In the genomic region with DNA sequence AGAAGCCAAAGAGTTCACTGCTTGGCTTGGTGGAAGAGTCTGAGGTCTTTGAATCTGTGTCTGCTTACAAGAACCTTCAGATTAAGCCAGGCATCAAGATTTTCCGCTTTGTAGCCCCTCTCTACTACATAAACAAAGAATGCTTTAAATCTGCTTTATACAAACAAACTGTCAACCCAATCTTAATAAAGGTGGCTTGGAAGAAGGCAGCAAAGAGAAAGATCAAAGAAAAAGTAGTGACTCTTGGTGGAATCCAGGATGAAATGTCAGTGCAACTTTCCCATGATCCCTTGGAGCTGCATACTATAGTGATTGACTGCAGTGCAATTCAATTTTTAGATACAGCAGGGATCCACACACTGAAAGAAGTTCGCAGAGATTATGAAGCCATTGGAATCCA, we compare ENCODE assay signal across 35 cellular contexts. TPM values are rescaled to one million over a fixed set of nuclear protein-coding genes. Genes with fewer than 3 reads are reported as not detected.
"Had no signal": no experiment of that assay in that cellular context is flagged by ENCODE, and none has a peak within 500 bp of the region (broad histone marks: within the 10 kb centered on the region; RNA-seq: fewer than 3 reads in every experiment).

No MANE protein-coding gene starts in this region.

- H3K4me1 Mint-ChIP-seq: activated B cell treated with CpG ODN at 0.5 μM for 24 hours; activated CD4-positive, alpha-beta memory T cell treated with anti-CD3 and anti-CD28 coated beads, Interleukin-2, amount 10 ng/mL, durations not matched to agents 7 days and 5 days; activated CD4-positive, alpha-beta T cell treated with anti-CD3 and anti-CD28 coated beads, Interleukin-2, amount 10 ng/mL, durations not matched to agents 7 days and 5 days; activated CD8-positive, alpha-beta memory T cell treated with anti-CD3 and anti-CD28 coated beads, Interleukin-2, amount 10 ng/mL, durations not matched to agents 7 days and 5 days; activated naive CD4-positive, alpha-beta T cell treated with anti-CD3 and anti-CD28 coated beads, Interleukin-2, amount 10 ng/mL, durations not matched to agents 7 days and 5 days; activated naive CD4-positive, alpha-beta T cell treated with anti-CD3 and anti-CD28 coated beads, Interleukin-2, amount 50 U/mL, for 24 hours; activated naive CD8-positive, alpha-beta T cell treated with anti-CD3 and anti-CD28 coated beads, Interleukin-2, amount 10 ng/mL, durations not matched to agents 7 days and 5 days; activated naive CD8-positive, alpha-beta T cell treated with anti-CD3 and anti-CD28 coated beads, Interleukin-2, amount 50 U/mL, for 24 hours; brain had no signal

- H3K27ac Mint-ChIP-seq: activated B cell treated with CpG ODN at 0.5 μM for 24 hours; activated CD4-positive, alpha-beta memory T cell treated with anti-CD3 and anti-CD28 coated beads, Interleukin-2, amount 10 ng/mL, durations not matched to agents 7 days and 5 days; activated CD4-positive, alpha-beta T cell treated with anti-CD3 and anti-CD28 coated beads, Interleukin-2, amount 10 ng/mL, durations not matched to agents 7 days and 5 days; activated CD8-positive, alpha-beta memory T cell treated with anti-CD3 and anti-CD28 coated beads, Interleukin-2, amount 10 ng/mL, durations not matched to agents 7 days and 5 days; activated CD8-positive, alpha-beta T cell treated with anti-CD3 and anti-CD28 coated beads, Interleukin-2, amount 10 ng/mL, durations not matched to agents 7 days and 5 days; activated naive CD4-positive, alpha-beta T cell treated with anti-CD3 and anti-CD28 coated beads, Interleukin-2, amount 10 ng/mL, durations not matched to agents 7 days and 5 days; activated naive CD4-positive, alpha-beta T cell treated with anti-CD3 and anti-CD28 coated beads, Interleukin-2, amount 50 U/mL, for 24 hours; activated naive CD8-positive, alpha-beta T cell; activated naive CD8-positive, alpha-beta T cell treated with anti-CD3 and anti-CD28 coated beads, Interleukin-2, amount 10 ng/mL, durations not matched to agents 7 days and 5 days; activated naive CD8-positive, alpha-beta T cell treated with anti-CD3 and anti-CD28 coated beads, Interleukin-2, amount 50 U/mL, for 24 hours; activated T-cell treated with anti-CD3 and anti-CD28 coated beads, Interleukin-2, amount 50 U/mL, for 24 hours; activated T-helper 2 cell treated with anti-CD3 and anti-CD28 coated beads, Interferon-gamma antibody, Interleukin-2, Interleukin-4, amounts not matched to agents 10 μg/mL and 5 μg/mL and 100 μg/mL, durations not matched to agents 14 hours and 24 hours and 36 hours; T-helper 1 cell treated with Interleukin-12 subunit alpha and Interleukin-12 subunit beta and Interleukin-4 antibody, amounts not matched to agents 30 μg/mL and 1 μg/mL, for 36 hours; T-helper 2 cell treated with Interferon-gamma antibody and Interleukin-4, amounts not matched to agents 5 μg/mL and 100 μg/mL, for 36 hours had no signal

- H3K9me3 ChIP-seq: ascending aorta had no signal

- H3K9me3 Mint-ChIP-seq: activated B cell treated with CpG ODN at 0.5 μM for 24 hours; activated CD4-positive, alpha-beta memory T cell treated with anti-CD3 and anti-CD28 coated beads, Interleukin-2, amount 10 ng/mL, durations not matched to agents 7 days and 5 days; activated CD4-positive, alpha-beta T cell treated with anti-CD3 and anti-CD28 coated beads, Interleukin-2, amount 10 ng/mL, durations not matched to agents 7 days and 5 days; activated naive CD4-positive, alpha-beta T cell treated with anti-CD3 and anti-CD28 coated beads, Interleukin-2, amount 10 ng/mL, durations not matched to agents 7 days and 5 days; activated naive CD4-positive, alpha-beta T cell treated with anti-CD3 and anti-CD28 coated beads, Interleukin-2, amount 50 U/mL, for 24 hours; activated naive CD8-positive, alpha-beta T cell treated with anti-CD3 and anti-CD28 coated beads, Interleukin-2, amount 10 ng/mL, durations not matched to agents 7 days and 5 days; activated naive CD8-positive, alpha-beta T cell treated with anti-CD3 and anti-CD28 coated beads, Interleukin-2, amount 50 U/mL, for 24 hours; activated T-cell treated with anti-CD3 and anti-CD28 coated beads, Interleukin-2, amount 50 U/mL, for 24 hours; activated T-helper 2 cell treated with anti-CD3 and anti-CD28 coated beads, Interferon-gamma antibody, Interleukin-2, Interleukin-4, amounts not matched to agents 10 μg/mL and 5 μg/mL and 100 μg/mL, durations not matched to agents 14 hours and 24 hours and 36 hours; brain; T-helper 1 cell treated with Interleukin-12 subunit alpha and Interleukin-12 subunit beta and Interleukin-4 antibody, amounts not matched to agents 30 μg/mL and 1 μg/mL, for 36 hours; T-helper 2 cell treated with Interferon-gamma antibody and Interleukin-4, amounts not matched to agents 5 μg/mL and 100 μg/mL, for 36 hours had no signal

- H3K4me3 Mint-ChIP-seq: activated B cell treated with CpG ODN at 0.5 μM for 24 hours; activated CD4-positive, alpha-beta memory T cell treated with anti-CD3 and anti-CD28 coated beads, Interleukin-2, amount 10 ng/mL, durations not matched to agents 7 days and 5 days; activated CD4-positive, alpha-beta T cell treated with anti-CD3 and anti-CD28 coated beads, Interleukin-2, amount 10 ng/mL, durations not matched to agents 7 days and 5 days; activated CD8-positive, alpha-beta memory T cell treated with anti-CD3 and anti-CD28 coated beads, Interleukin-2, amount 10 ng/mL, durations not matched to agents 7 days and 5 days; activated CD8-positive, alpha-beta T cell treated with anti-CD3 and anti-CD28 coated beads, Interleukin-2, amount 10 ng/mL, durations not matched to agents 7 days and 5 days; activated naive CD4-positive, alpha-beta T cell treated with anti-CD3 and anti-CD28 coated beads, Interleukin-2, amount 10 ng/mL, durations not matched to agents 7 days and 5 days; activated naive CD4-positive, alpha-beta T cell treated with anti-CD3 and anti-CD28 coated beads, Interleukin-2, amount 50 U/mL, for 24 hours; activated naive CD8-positive, alpha-beta T cell; activated naive CD8-positive, alpha-beta T cell treated with anti-CD3 and anti-CD28 coated beads, Interleukin-2, amount 10 ng/mL, durations not matched to agents 7 days and 5 days; activated naive CD8-positive, alpha-beta T cell treated with anti-CD3 and anti-CD28 coated beads, Interleukin-2, amount 50 U/mL, for 24 hours; activated T-cell treated with anti-CD3 and anti-CD28 coated beads, Interleukin-2, amount 50 U/mL, for 24 hours; brain; T-helper 1 cell treated with Interleukin-12 subunit alpha and Interleukin-12 subunit beta and Interleukin-4 antibody, amounts not matched to agents 30 μg/mL and 1 μg/mL, for 36 hours; T-helper 2 cell treated with Interferon-gamma antibody and Interleukin-4, amounts not matched to agents 5 μg/mL and 100 μg/mL, for 36 hours had no signal

- H3K27me3 Mint-ChIP-seq: activated B cell treated with CpG ODN at 0.5 μM for 24 hours; activated CD4-positive, alpha-beta memory T cell treated with anti-CD3 and anti-CD28 coated beads, Interleukin-2, amount 10 ng/mL, durations not matched to agents 7 days and 5 days; activated CD4-positive, alpha-beta T cell treated with anti-CD3 and anti-CD28 coated beads, Interleukin-2, amount 10 ng/mL, durations not matched to agents 7 days and 5 days; activated CD8-positive, alpha-beta memory T cell treated with anti-CD3 and anti-CD28 coated beads, Interleukin-2, amount 10 ng/mL, durations not matched to agents 7 days and 5 days; activated naive CD4-positive, alpha-beta T cell treated with anti-CD3 and anti-CD28 coated beads, Interleukin-2, amount 10 ng/mL, durations not matched to agents 7 days and 5 days; activated naive CD4-positive, alpha-beta T cell treated with anti-CD3 and anti-CD28 coated beads, Interleukin-2, amount 50 U/mL, for 24 hours; activated naive CD8-positive, alpha-beta T cell; activated naive CD8-positive, alpha-beta T cell treated with anti-CD3 and anti-CD28 coated beads, Interleukin-2, amount 10 ng/mL, durations not matched to agents 7 days and 5 days; activated naive CD8-positive, alpha-beta T cell treated with anti-CD3 and anti-CD28 coated beads, Interleukin-2, amount 50 U/mL, for 24 hours; activated T-cell treated with anti-CD3 and anti-CD28 coated beads, Interleukin-2, amount 50 U/mL, for 24 hours; brain had no signal

- H3K27ac ChIP-seq: ascending aorta, cardiac muscle cell, VCaP had no signal

- H3K4me1 ChIP-seq: ascending aorta had no signal

- H3K27me3 ChIP-seq: ascending aorta, cardiac muscle cell had no signal

- ATAC-seq: activated CD8-positive, alpha-beta memory T cell treated with anti-CD3 and anti-CD28 coated beads, Interleukin-2, amount 10 ng/mL, durations not matched to agents 7 days and 5 days; activated CD8-positive, alpha-beta T cell treated with anti-CD3 and anti-CD28 coated beads, Interleukin-2, amount 10 ng/mL, durations not matched to agents 7 days and 5 days; activated naive CD8-positive, alpha-beta T cell treated with anti-CD3 and anti-CD28 coated beads, Interleukin-2, amount 50 U/mL, for 24 hours had no signal

- H3K4me3 ChIP-seq: ascending aorta, cardiac muscle cell had no signal

- DNase-seq: activated B cell treated with CpG ODN at 0.5 μM for 24 hours; activated CD4-positive, alpha-beta memory T cell treated with anti-CD3 and anti-CD28 coated beads, Interleukin-2, amount 10 ng/mL, durations not matched to agents 7 days and 5 days; activated CD4-positive, alpha-beta T cell treated with anti-CD3 and anti-CD28 coated beads for 48 hours; activated CD4-positive, alpha-beta T cell treated with anti-CD3 and anti-CD28 coated beads, Interleukin-2, amount 10 ng/mL, durations not matched to agents 7 days and 5 days; activated CD4-positive, alpha-beta T cell treated with anti-CD3 and anti-CD28 coated beads, Interleukin-2, amount 50 U/mL, for 48 hours; activated CD4-positive, CD25-positive, alpha-beta regulatory T cell treated with anti-CD3 and anti-CD28 coated beads, Interleukin-2, amount 50 U/mL, for 72 hours; activated CD8-positive, alpha-beta memory T cell treated with anti-CD3 and anti-CD28 coated beads for 24 hours; activated CD8-positive, alpha-beta memory T cell treated with anti-CD3 and anti-CD28 coated beads, Interleukin-2, amount 10 ng/mL, durations not matched to agents 7 days and 5 days; activated CD8-positive, alpha-beta memory T cell treated with anti-CD3 and anti-CD28 coated beads, Interleukin-2, amount 50 U/mL, for 48 hours; activated CD8-positive, alpha-beta T cell treated with anti-CD3 and anti-CD28 coated beads, Interleukin-2, amount 10 ng/mL, durations not matched to agents 7 days and 5 days; activated effector memory CD4-positive, alpha-beta T cell treated with Interleukin-2 at 50 U/mL for 16 hours; activated gamma-delta T cell; activated naive CD4-positive, alpha-beta T cell treated with anti-CD3 and anti-CD28 coated beads, Interleukin-2, amount 10 ng/mL, durations not matched to agents 7 days and 5 days; activated naive CD4-positive, alpha-beta T cell treated with Interleukin-2 at 50 U/mL for 16 hours; activated naive CD8-positive, alpha-beta T cell treated with anti-CD3 and anti-CD28 coated beads, Interleukin-2, amount 10 ng/mL, durations not matched to agents 7 days and 5 days; activated naive CD8-positive, alpha-beta T cell treated with anti-CD3 and anti-CD28 coated beads, Interleukin-2, amount 50 U/mL, for 24 hours; activated T-cell treated with anti-CD3 and anti-CD28 coated beads, Interleukin-2, amount 50 U/mL, for 24 hours; activated T-cell treated with anti-CD3 and anti-CD28 coated beads, Interleukin-2, amount 50 U/mL, for 48 hours; amygdala; anterior cingulate cortex; caudate nucleus; SW 1271; T-helper 1 cell; T-helper 2 cell; T-helper 9 cell had no signal

RNA-seq across cellular contexts. Expression of gene PDE6A, which starts 36.6 kb away (rescaled TPM):
- total RNA-seq: activated B cell treated with CpG ODN at 0.5 μM for 24 hours; activated CD4-positive, alpha-beta memory T cell treated with anti-CD3 and anti-CD28 coated beads, Interleukin-2, amount 10 ng/mL, durations not matched to agents 7 days and 5 days; activated CD4-positive, alpha-beta T cell treated with anti-CD3 and anti-CD28 coated beads, Interleukin-2, amount 10 ng/mL, durations not matched to agents 7 days and 5 days; activated CD8-positive, alpha-beta memory T cell treated with anti-CD3 and anti-CD28 coated beads, Interleukin-2, amount 10 ng/mL, durations not matched to agents 7 days and 5 days; activated CD8-positive, alpha-beta T cell treated with anti-CD3 and anti-CD28 coated beads, Interleukin-2, amount 10 ng/mL, durations not matched to agents 7 days and 5 days; activated naive CD8-positive, alpha-beta T cell treated with anti-CD3 and anti-CD28 coated beads, Interleukin-2, amount 10 ng/mL, durations not matched to agents 7 days and 5 days; activated T-helper 2 cell treated with anti-CD3 and anti-CD28 coated beads, Interferon-gamma antibody, Interleukin-2, Interleukin-4, amounts not matched to agents 10 μg/mL and 5 μg/mL and 100 μg/mL, durations not matched to agents 14 hours and 24 hours and 36 hours; ascending aorta; bronchial epithelial cell; cardiac muscle cell had no signal
- polyA plus RNA-seq: cardiac muscle cell had no signal
